Comparison of ENCODE assay signal across 1 cellular context in genomic region chr3:4976109-4976508, GRCh38.
TF ChIP-seq lines count a peak whose summit lies in the region.

No MANE protein-coding gene starts in this region.

TF ChIP-seq in K562, 482 proteins besides CTCF, POLR2A, EP300 and RAD21 (continued from another document and continues in another):
- TF ChIP-seq SMC3 (conservative IDR thresholded peaks at IDR 0.05; ENCODE audit: insufficient read depth, low read depth, low read length) (peak; percentile 91), CTBP1 (IDR thresholded peaks at IDR 0.05; ENCODE audit: borderline replicate concordance) (peak; percentile 84), MLLT1 (IDR thresholded peaks at IDR 0.05) (peak; percentile 30 to 85; a peak in 3 of 4 replicates), SMARCA4 (IDR thresholded peaks at IDR 0.05) (0 out of 2 replicates have a peak, but pooled peaks have one; percentile 56), AFF4 (CRISPR knock-in tag; IDR thresholded peaks at IDR 0.05) (0 out of 2 replicates have a peak, but pooled peaks have one; percentile 70), REST (CRISPR knock-in tag; IDR thresholded peaks at IDR 0.05; ENCODE audit: low read depth) (peak; percentile 29; the same call in 1 of the 2 replicates), ZEB2 (IDR thresholded peaks at IDR 0.05) (no peak), HNRNPH1 (optimal IDR thresholded peaks at IDR 0.05; ENCODE audit: low read depth, low read length) (no peak), BHLHE40 (IDR thresholded peaks at IDR 0.05; ENCODE audit: low read length) (peak; percentile 56), EHMT2 (IDR thresholded peaks at IDR 0.05) (peak; percentile 90), ZNF41 (CRISPR knock-in tag; conservative IDR thresholded peaks at IDR 0.05) (peak; percentile 81), SMARCA5 (IDR thresholded peaks at IDR 0.05) (no peak), OTX1 (CRISPR knock-in tag; IDR thresholded peaks at IDR 0.05) (peak; percentile 82; the same call in 1 of the 2 replicates), IRF1 (CRISPR knock-in tag; IDR thresholded peaks at IDR 0.05; ENCODE audit: borderline replicate concordance) (no peak), ZNF609 (CRISPR knock-in tag; IDR thresholded peaks at IDR 0.05; ENCODE audit: borderline replicate concordance) (0 out of 2 replicates have a peak, but pooled peaks have one; percentile 50), MECOM (CRISPR knock-in tag; IDR thresholded peaks at IDR 0.05) (peak; percentile 63), MTF1 (CRISPR knock-in tag; IDR thresholded peaks at IDR 0.05; ENCODE audit: borderline replicate concordance) (no peak), SMARCE1 (IDR thresholded peaks at IDR 0.05) (0 out of 2 replicates have a peak, but pooled peaks have one; percentile 28), ERF (CRISPR knock-in tag; IDR thresholded peaks at IDR 0.05) (peak; percentile 62; the same call in 1 of the 2 replicates), ZNF324 (CRISPR knock-in tag; IDR thresholded peaks at IDR 0.05) (peak; percentile 62; the same call in 1 of the 2 replicates), GMEB1 (CRISPR knock-in tag; IDR thresholded peaks at IDR 0.05) (peak; percentile 42; the same call in 1 of the 2 replicates), ZNF280B (CRISPR knock-in tag; IDR thresholded peaks at IDR 0.05) (no peak), SP1 (CRISPR knock-in tag; IDR thresholded peaks at IDR 0.05) (peak; percentile 65), NR0B1 (IDR thresholded peaks at IDR 0.05; ENCODE audit: partially characterized antibody) (no peak), CTCFL (IDR thresholded peaks at IDR 0.05; ENCODE audit: borderline replicate concordance, insufficient read depth, low read depth, low read length, poor library complexity, severe bottlenecking) (peak; percentile 62), SMAD1 (IDR thresholded peaks at IDR 0.05; ENCODE audit: low read depth, low read length, partially characterized antibody) (peak; percentile 33), KDM2B (CRISPR knock-in tag; IDR thresholded peaks at IDR 0.05) (no peak), PYGO2 (tag; IDR thresholded peaks at IDR 0.05) (peak; percentile 70; the same call in 1 of the 2 replicates)
